27 cellular contexts compared by ENCODE assay signal in genomic region chr6:2545351-2545750, GRCh38.
"Had no signal": no experiment of that assay in that cellular context is flagged by ENCODE, and none has a peak within 500 bp of the region (broad histone marks: within the 10 kb centered on the region; RNA-seq: fewer than 3 reads in every experiment).

No MANE protein-coding gene starts in this region.

- H3K27ac ChIP-seq: stomach, suprapubic skin, testis, thoracic aorta, thyroid gland, tibial artery, tibial nerve, transverse colon, upper lobe of left lung, upper lobe of right lung, uterus, vagina had no signal

- H3K4me3 Mint-ChIP-seq: stimulated activated effector memory CD8-positive, alpha-beta T cell treated with anti-CD3 and anti-CD28 coated beads, Interleukin-12 subunit alpha, Interleukin-12 subunit beta, amount 100 ng/mL, for 72 hours; stimulated activated memory B cell treated with anti-CD40 and anti-IgM and Interleukin-4, amounts not matched to agents 10 μg/mL and 1 μg/mL and 100 μg/mL, for 72 hours; stimulated activated naive B cell treated with anti-CD40 and anti-IgM and Interleukin-4, amounts not matched to agents 10 μg/mL and 1 μg/mL and 100 μg/mL, for 72 hours; stimulated activated naive CD8-positive, alpha-beta T cell treated with anti-CD3 and anti-CD28 coated beads, Interleukin-15, amount 100 ng/mL, for 72 hours; stimulated activated naive CD8-positive, alpha-beta T cell treated with anti-CD3 and anti-CD28 coated beads, Interleukin-15, Interleukin-2, amounts not matched to agents 100 ng/mL and 50 ng/mL, for 24 hours; type B pancreatic cell had no signal

- H3K27me3 Mint-ChIP-seq: type B pancreatic cell had no signal

- H3K4me1 ChIP-seq: suprapubic skin, testis, thyroid gland, tibial artery, tibial nerve, uterus, vagina had no signal

- H3K27me3 ChIP-seq: stomach, suprapubic skin, testis, thyroid gland, tibial artery, tibial nerve, transverse colon, upper lobe of left lung, upper lobe of right lung, uterus, vagina had no signal

- H3K36me3 ChIP-seq: stomach, suprapubic skin, thoracic aorta, thyroid gland, tibial artery, tibial nerve, transverse colon, upper lobe of left lung, upper lobe of right lung, uterus, vagina had no signal

- ATAC-seq: stimulated activated effector memory CD8-positive, alpha-beta T cell treated with anti-CD3 and anti-CD28 coated beads, Interleukin-12 subunit alpha, Interleukin-12 subunit beta, amount 100 ng/mL, for 72 hours; stimulated activated memory B cell treated with anti-CD40 and anti-IgM and Interleukin-4, amounts not matched to agents 10 μg/mL and 1 μg/mL and 100 μg/mL, for 72 hours; stimulated activated naive B cell treated with anti-CD40 and anti-IgM and Interleukin-4, amounts not matched to agents 10 μg/mL and 1 μg/mL and 100 μg/mL, for 72 hours; stimulated activated naive CD8-positive, alpha-beta T cell treated with anti-CD3 and anti-CD28 coated beads, Interleukin-15, amount 100 ng/mL, for 72 hours; stimulated activated naive CD8-positive, alpha-beta T cell treated with anti-CD3 and anti-CD28 coated beads, Interleukin-15, Interleukin-2, amounts not matched to agents 100 U/mL and 50 U/mL, for 24 hours; upper lobe of right lung had no signal

- H3K4me3 ChIP-seq: stomach, suprapubic skin, testis, thoracic aorta, thyroid gland, tibial artery, tibial nerve, transverse colon, upper lobe of left lung, upper lobe of right lung, uterus, vagina had no signal

- DNase-seq: stimulated activated CD4-positive, alpha-beta T cell treated with anti-CD3 and anti-CD28 coated beads, Interleukin-2, amount 100 ng/mL, for 48 hours; stimulated activated CD4-positive, alpha-beta T cell treated with anti-CD3 and anti-CD28 coated beads, Interleukin-4, amount 100 ng/mL, for 1 hour; stimulated activated CD4-positive, alpha-beta T cell treated with anti-CD3 and anti-CD28 coated beads, Interleukin-4, amount 100 ng/mL, for 24 hours; stimulated activated CD4-positive, alpha-beta T cell treated with anti-CD3 and anti-CD28 coated beads, Interleukin-4, amount 100 ng/mL, for 4 hours; stimulated activated CD8-positive, alpha-beta memory T cell treated with anti-CD3 and anti-CD28 coated beads, Interleukin-4, amount 100 ng/mL, for 48 hours; stimulated activated naive B cell treated with anti-CD40 and anti-IgM and Interleukin-4, amounts not matched to agents 10 μg/mL and 1 μg/mL and 100 μg/mL, for 72 hours; stimulated activated naive CD4-positive, alpha-beta T cell; stimulated activated naive CD4-positive, alpha-beta T cell treated with Interleukin-2 at 50 U/mL for 16 hours; stimulated activated naive CD8-positive, alpha-beta T cell treated with anti-CD3 and anti-CD28 coated beads, Interleukin-15, amount 100 ng/mL, for 72 hours; stimulated activated naive CD8-positive, alpha-beta T cell treated with anti-CD3 and anti-CD28 coated beads, Interleukin-15, Interleukin-2, amounts not matched to agents 100 U/mL and 50 U/mL, for 24 hours; stomach; substantia nigra; testis; thyroid gland; tibial artery; transverse colon; upper lobe of left lung; upper lobe of right lung; uterus had no signal

- H3K27ac Mint-ChIP-seq: stimulated activated effector memory CD8-positive, alpha-beta T cell treated with anti-CD3 and anti-CD28 coated beads, Interleukin-12 subunit alpha, Interleukin-12 subunit beta, amount 100 ng/mL, for 72 hours; stimulated activated memory B cell treated with anti-CD40 and anti-IgM and Interleukin-4, amounts not matched to agents 10 μg/mL and 1 μg/mL and 100 μg/mL, for 72 hours; stimulated activated naive B cell treated with anti-CD40 and anti-IgM and Interleukin-4, amounts not matched to agents 10 μg/mL and 1 μg/mL and 100 μg/mL, for 72 hours; stimulated activated naive CD8-positive, alpha-beta T cell treated with anti-CD3 and anti-CD28 coated beads, Interleukin-15, amount 100 ng/mL, for 72 hours; stimulated activated naive CD8-positive, alpha-beta T cell treated with anti-CD3 and anti-CD28 coated beads, Interleukin-15, Interleukin-2, amounts not matched to agents 100 ng/mL and 50 ng/mL, for 24 hours; type B pancreatic cell had no signal

- H3K9me3 ChIP-seq: testis, thoracic aorta, thyroid gland, tibial artery, tibial nerve, transverse colon, upper lobe of left lung, upper lobe of right lung, uterus, vagina had no signal

- H3K36me3 Mint-ChIP-seq: stimulated activated effector memory CD8-positive, alpha-beta T cell treated with anti-CD3 and anti-CD28 coated beads, Interleukin-12 subunit alpha, Interleukin-12 subunit beta, amount 100 ng/mL, for 72 hours; stimulated activated memory B cell treated with anti-CD40 and anti-IgM and Interleukin-4, amounts not matched to agents 10 μg/mL and 1 μg/mL and 100 μg/mL, for 72 hours had no signal

- H3K9me3 Mint-ChIP-seq: stimulated activated effector memory CD8-positive, alpha-beta T cell treated with anti-CD3 and anti-CD28 coated beads, Interleukin-12 subunit alpha, Interleukin-12 subunit beta, amount 100 ng/mL, for 72 hours; stimulated activated naive CD8-positive, alpha-beta T cell treated with anti-CD3 and anti-CD28 coated beads, Interleukin-15, amount 100 ng/mL, for 72 hours; stimulated activated naive CD8-positive, alpha-beta T cell treated with anti-CD3 and anti-CD28 coated beads, Interleukin-15, Interleukin-2, amounts not matched to agents 100 ng/mL and 50 ng/mL, for 24 hours had no signal
